ENCODE assay signal across 1 cellular context in the genomic region with DNA sequence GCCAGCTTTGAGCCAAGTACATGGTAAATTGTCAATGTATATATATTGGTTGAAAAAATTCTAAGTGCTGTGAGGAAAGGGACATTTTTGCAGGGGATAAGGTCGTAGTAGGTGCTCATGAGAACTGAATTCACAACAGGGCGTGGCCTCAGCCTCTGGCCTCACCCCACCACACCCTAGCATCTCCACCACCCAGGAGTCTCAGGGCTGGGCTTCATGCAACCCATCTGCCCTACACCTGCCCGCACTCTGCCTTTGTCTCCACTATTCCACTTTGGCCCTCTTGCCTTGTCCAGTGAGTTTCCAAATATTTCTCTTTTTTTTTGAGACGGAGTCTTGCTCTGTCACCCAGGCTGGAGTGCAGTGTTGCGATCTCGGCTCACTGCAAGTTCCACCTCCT.
A peak's percentile ranks its signal among the peaks of the same experiment; 100 is the strongest.
TF ChIP-seq lines count a peak whose summit lies in the region.

No MANE protein-coding gene starts in this region.

TF ChIP-seq in HEK293, 187 proteins besides CTCF, POLR2A, EP300 and RAD21:
- TF ChIP-seq KLF1 (tag by site-specific recombination; IDR thresholded peaks at IDR 0.05) (peak; percentile 92), ZSCAN16 (tag by site-specific recombination; IDR thresholded peaks at IDR 0.05) (no peak)
